11 cellular contexts compared by ENCODE assay signal in genomic region chr15:74196175-74196574, GRCh38. TPM values are rescaled to one million over a fixed set of nuclear protein-coding genes. Genes with fewer than 3 reads are reported as not detected.
DNase-seq lines count a peak whose midpoint lies in the region; ATAC-seq and FAIRE-seq lines count a peak whose summit lies in the region.
"Had no signal": no experiment of that assay in that cellular context is flagged by ENCODE, and none has a peak within 500 bp of the region (broad histone marks: within the 10 kb centered on the region; RNA-seq: fewer than 3 reads in every experiment).

No MANE protein-coding gene starts in this region.

- H3K9me3 ChIP-seq in SJSA1 (replicated peaks), result no peaks in the 10 kb centered on the region
- H3K9me3 ChIP-seq in small intestine (ENCODE audit: control insufficient read depth, low read depth), result no peaks in the 10 kb centered on the region

- H3K9me3 Mint-ChIP-seq in activated naive CD4-positive, alpha-beta T cell treated with anti-CD3 and anti-CD28 coated beads for 36 hours, result no peaks in the 10 kb centered on the region
- H3K9me3 Mint-ChIP-seq in stimulated activated naive CD8-positive, alpha-beta T cell treated with anti-CD3 and anti-CD28 coated beads, Interleukin-15, amount 100 ng/mL, for 72 hours, result no peaks in the 10 kb centered on the region

- WGBS in small intestine, 3 donors, result 5 to 33% (median 14%) methylated on average over 7 of the region's 7 CpGs

- H3K27me3 ChIP-seq in SJSA1 (replicated peaks) (no peaks in the 10 kb centered on the region), small intestine (ENCODE audit: control insufficient read depth in 2 of 2, insufficient read depth in 2 of 2, low read length in 2 of 2) (no peaks in the 10 kb centered on the region)

- no peak overlapping the region for H3K27ac Mint-ChIP-seq in activated naive CD4-positive, alpha-beta T cell treated with anti-CD3 and anti-CD28 coated beads for 36 hours
- no peak overlapping the region for H3K27ac Mint-ChIP-seq in stimulated activated naive CD8-positive, alpha-beta T cell treated with anti-CD3 and anti-CD28 coated beads, Interleukin-15, amount 100 ng/mL, for 72 hours

- H3K27me3 Mint-ChIP-seq in activated naive CD4-positive, alpha-beta T cell treated with anti-CD3 and anti-CD28 coated beads for 36 hours (ENCODE audit: low read depth), result peaks cover 3% of the 10 kb centered on the region
- H3K27me3 Mint-ChIP-seq in stimulated activated naive CD8-positive, alpha-beta T cell treated with anti-CD3 and anti-CD28 coated beads, Interleukin-15, amount 100 ng/mL, for 72 hours, result no peaks in the 10 kb centered on the region

- H3K36me3 ChIP-seq in SJSA1, result no peaks in the 10 kb centered on the region
- no peaks in the 10 kb centered on the region for H3K36me3 ChIP-seq in small intestine (ENCODE audit: control insufficient read depth in 2 of 2, insufficient read depth in 2 of 2, low read length in 2 of 2)

- H3K4me1 ChIP-seq in SJSA1 (replicated peaks) (peaks cover 68% of the 10 kb centered on the region), small intestine (ENCODE audit: control insufficient read depth in 2 of 2, insufficient read depth in 1 of 2, low read depth in 1 of 2, low read length in 1 of 2) (no peaks in the 10 kb centered on the region)

- FAIRE-seq in small intestine (lab: Jason Lieb, UNC), result no peak

- no peaks in the 10 kb centered on the region for H3K4me1 Mint-ChIP-seq in activated naive CD4-positive, alpha-beta T cell treated with anti-CD3 and anti-CD28 coated beads for 36 hours (ENCODE audit: low read depth)
- H3K4me1 Mint-ChIP-seq in stimulated activated naive CD8-positive, alpha-beta T cell treated with anti-CD3 and anti-CD28 coated beads, Interleukin-15, amount 100 ng/mL, for 72 hours, result peaks cover 17% of the 10 kb centered on the region

- H3K4me3 ChIP-seq in SJSA1 (no peak overlapping the region), small intestine (ENCODE audit: low read depth in 1 of 2, low read length in 2 of 2) (no peak overlapping the region)

- H3K27ac ChIP-seq in SJSA1 (peak overlapping the region; percentile 59), small intestine (ENCODE audit: low read depth in 1 of 2, low read length in 1 of 2) (no peak overlapping the region)

- CTCF ChIA-PET in activated naive CD4-positive, alpha-beta T cell treated with anti-CD3 and anti-CD28 coated beads for 36 hours (lab: Charles Lee), result no interaction called here

- no peaks in the 10 kb centered on the region for H3K36me3 Mint-ChIP-seq in activated naive CD4-positive, alpha-beta T cell treated with anti-CD3 and anti-CD28 coated beads for 36 hours (ENCODE audit: low read depth)

- no peak overlapping the region for H3K4me3 Mint-ChIP-seq in activated naive CD4-positive, alpha-beta T cell treated with anti-CD3 and anti-CD28 coated beads for 36 hours
- no peak overlapping the region for H3K4me3 Mint-ChIP-seq in stimulated activated naive CD8-positive, alpha-beta T cell treated with anti-CD3 and anti-CD28 coated beads, Interleukin-15, amount 100 ng/mL, for 72 hours

- intact Hi-C loops in head of caudate nucleus (cut with DNase I), result no loop called here
- intact Hi-C loops in activated naive CD4-positive, alpha-beta T cell treated with anti-CD3 and anti-CD28 coated beads for 36 hours (cut with micrococcal nuclease), result no loop called here

- ATAC-seq in stimulated activated naive CD8-positive, alpha-beta T cell treated with anti-CD3 and anti-CD28 coated beads, Interleukin-15, amount 100 ng/mL, for 72 hours, result no peak
- no peak for ATAC-seq in GM21786 (IDR thresholded peaks at IDR 0.05; ENCODE audit: unreplicated experiment)
- ATAC-seq: activated CD4-positive, CD25-positive, alpha-beta regulatory T cell treated with anti-CD3 and anti-CD28 coated beads, Interleukin-2, amount 50 U/mL, for 24 hours had no signal

- DNase-seq in HCEC 1CT, result peak; percentile 18
- peak; percentile 96 to 99 for DNase-seq in SJSA1 (ENCODE audit: low read depth in 1 of 2, low spot score in 2 of 2)
- DNase-seq in head of caudate nucleus, result peak in 38 of 42 donors; percentile 10 to 80 (median 44)
- peak; percentile 90 for DNase-seq in small intestine
- no peak for DNase-seq in activated naive CD4-positive, alpha-beta T cell treated with anti-CD3 and anti-CD28 coated beads for 36 hours
- DNase-seq in stimulated activated naive CD8-positive, alpha-beta T cell treated with anti-CD3 and anti-CD28 coated beads, Interleukin-15, amount 100 ng/mL, for 72 hours, result no peak
- DNase-seq: central memory CD4-positive, alpha-beta T cell; NCI-H1436 treated with DMSO at 0.1 percent for 48 hours had no signal

RNA-seq across cellular contexts. Expression of gene STRA6, which starts 6.4 kb away (rescaled TPM):
- 0.18 TPM in 1 of 2 replicates, not detected in the other for total RNA-seq in SJSA1 (2014; rRNA removed; shearing (Covaris generic))
- under 1 TPM in 1 of 3 donors, not detected in 2; 0.27 TPM for polyA plus RNA-seq in small intestine
- not detected for total RNA-seq in activated naive CD4-positive, alpha-beta T cell treated with anti-CD3 and anti-CD28 coated beads for 36 hours
- polyA plus RNA-seq: liver had no signal

RNA-seq across cellular contexts. Expression of gene ISLR, which starts 22.7 kb away (rescaled TPM):
- not detected in 2 replicates for total RNA-seq in SJSA1 (2014; rRNA removed; shearing (Covaris generic))
- polyA plus RNA-seq in small intestine, result 10 to 100 TPM in 1 of 3 donors, 1 to 10 TPM in 1, under 1 TPM in 1; 0.45 to 10.5 (median 1.1) TPM
- not detected for total RNA-seq in activated naive CD4-positive, alpha-beta T cell treated with anti-CD3 and anti-CD28 coated beads for 36 hours

RNA-seq across cellular contexts. Expression of gene CCDC33, which starts 40.0 kb away (rescaled TPM):
- total RNA-seq in SJSA1 (2014; rRNA removed; shearing (Covaris generic)), result not detected in 2 replicates
- polyA plus RNA-seq in small intestine, result under 1 TPM in 1 of 3 donors, not detected in 2; 0.01 TPM
- total RNA-seq in activated naive CD4-positive, alpha-beta T cell treated with anti-CD3 and anti-CD28 coated beads for 36 hours, result not detected
- total RNA-seq: liver had no signal
- polyA plus RNA-seq: liver had no signal

Comparison
In these comparisons a context has a peak if more than half of its experiments do, and no peak if none do; other contexts are left out.
1. DNase-seq: peak in HCEC 1CT (single experiment), SJSA1 (2 of 2), head of caudate nucleus (38 of 42) and small intestine (single experiment); none in activated naive CD4-positive, alpha-beta T cell treated with anti-CD3 and anti-CD28 coated beads for 36 hours (single experiment) and stimulated activated naive CD8-positive, alpha-beta T cell treated with anti-CD3 and anti-CD28 coated beads, Interleukin-15, amount 100 ng/mL, for 72 hours (0 of 2).